In genomic region chr16:2979669-2980226, GRCh38 we compare ENCODE assay signal across 8 cellular contexts. TPM values are rescaled to one million over a fixed set of nuclear protein-coding genes. Genes with fewer than 3 reads are reported as not detected.
DNase-seq lines count a peak whose midpoint lies in the region; ATAC-seq and TF ChIP-seq lines count a peak whose summit lies in the region.

No MANE protein-coding gene starts in this region.

- peak; percentile 55 for DNase-seq in activated CD4-positive, alpha-beta T cell treated with anti-CD3 and anti-CD28 coated beads for 36 hours
- DNase-seq in activated CD4-positive, alpha-beta T cell treated with anti-CD3 and anti-CD28 coated beads for 4 hours = no peak
- DNase-seq in activated naive CD8-positive, alpha-beta T cell treated with anti-CD3 and anti-CD28 coated beads, Interleukin-2, amount 10 ng/mL, durations not matched to agents 7 days and 5 days = no peak
- DNase-seq in right lobe of liver (no peak), hypothalamus (lab: John Stamatoyannopoulos, UW) (no peak)

- H3K27ac ChIP-seq in right lobe of liver (no peak overlapping the region), urinary bladder (ENCODE audit: low read depth) (no peak overlapping the region)

- WGBS in right lobe of liver (ENCODE audit: insufficient coverage, low coverage, low lambda C conversion rate, missing lambda C conversion rate) = 3% methylated on average over 21 of the region's 43 CpGs
- 8% methylated on average over 43 of the region's 43 CpGs for WGBS in urinary bladder

- H3K4me3 ChIP-seq in right lobe of liver (peak overlapping the region; percentile 66 to 94 (median 81)), urinary bladder (ENCODE audit: low read depth, low read length) (peak overlapping the region; percentile 77)

- TF ChIP-seq CTCF in right lobe of liver (IDR thresholded peaks at IDR 0.05) = no peak

- intact Hi-C loops in activated CD4-positive, alpha-beta T cell treated with anti-CD3 and anti-CD28 coated beads for 36 hours (cut with DNase I, micrococcal nuclease) = loop anchor here (1.0 to 5.0 kb wide), 11 partner anchors 9 to 258 kb away; partner anchors contain the start of genes FLYWCH1 (in 1 of the 2), PAQR4 (in 1 of the 2), SRRM2 (in 1 of the 2) and THOC6 (in 1 of the 2)
- intact Hi-C loops in right lobe of liver (cut with DNase I) = no loop called here

- TF ChIP-seq POLR2A in right lobe of liver (IDR thresholded peaks at IDR 0.05) = no peak

- ATAC-seq in activated CD4-positive, alpha-beta T cell treated with anti-CD3 and anti-CD28 coated beads for 36 hours = peak; percentile 5
- ATAC-seq in HG03521 (IDR thresholded peaks at IDR 0.05; ENCODE audit: unreplicated experiment) = peak; percentile 15
- ATAC-seq in activated naive CD8-positive, alpha-beta T cell treated with anti-CD3 and anti-CD28 coated beads, Interleukin-2, amount 10 ng/mL, durations not matched to agents 7 days and 5 days (ENCODE audit: low read depth) = peak; percentile 6
- ATAC-seq in right lobe of liver = no peak
- ATAC-seq in HG03139 (IDR thresholded peaks at IDR 0.05; ENCODE audit: unreplicated experiment) = no peak

- H3K4me1 ChIP-seq in right lobe of liver = peaks cover 0 to 28% (median 7%) of the 10 kb centered on the region in 4 donors
- no peaks in the 10 kb centered on the region for H3K4me1 ChIP-seq in urinary bladder (ENCODE audit: insufficient read depth)

- peaks cover 29% of the 10 kb centered on the region for H3K36me3 Mint-ChIP-seq in activated CD4-positive, alpha-beta T cell treated with anti-CD3 and anti-CD28 coated beads for 36 hours (ENCODE audit: low read depth)
- no peaks in the 10 kb centered on the region for H3K36me3 Mint-ChIP-seq in activated naive CD8-positive, alpha-beta T cell treated with anti-CD3 and anti-CD28 coated beads, Interleukin-2, amount 10 ng/mL, durations not matched to agents 7 days and 5 days

- POLR2A ChIA-PET in activated CD4-positive, alpha-beta T cell treated with anti-CD3 and anti-CD28 coated beads for 36 hours (lab: Charles Lee) = interaction anchor here (0.6 to 1.2 kb wide), 2 partner anchors 8 to 111 kb away, joined by 5 read pairs; no protein-coding TSS in a partner anchor
- POLR2A ChIA-PET in activated naive CD8-positive, alpha-beta T cell treated with anti-CD3 and anti-CD28 coated beads, Interleukin-2, amount 10 ng/mL, durations not matched to agents 7 days and 5 days (lab: Charles Lee) = interaction anchor here (0.6 to 4.1 kb wide), 15 partner anchors 9 to 203 kb away, joined by 3 to 46 read pairs (median 5); partner anchors contain the start of genes ELOB, FLYWCH1, HCFC1R1 and PAQR4

- H3K4me1 Mint-ChIP-seq in activated CD4-positive, alpha-beta T cell treated with anti-CD3 and anti-CD28 coated beads for 36 hours = peaks cover 6% of the 10 kb centered on the region
- H3K4me1 Mint-ChIP-seq in activated naive CD8-positive, alpha-beta T cell treated with anti-CD3 and anti-CD28 coated beads, Interleukin-2, amount 10 ng/mL, durations not matched to agents 7 days and 5 days = peaks cover 18% of the 10 kb centered on the region

- no peaks in the 10 kb centered on the region for H3K9me3 ChIP-seq in right lobe of liver

- H3K27ac Mint-ChIP-seq in activated CD4-positive, alpha-beta T cell treated with anti-CD3 and anti-CD28 coated beads for 36 hours = peak overlapping the region; percentile 74
- peak overlapping the region; percentile 93 for H3K27ac Mint-ChIP-seq in activated naive CD8-positive, alpha-beta T cell treated with anti-CD3 and anti-CD28 coated beads, Interleukin-2, amount 10 ng/mL, durations not matched to agents 7 days and 5 days

- H3K9me3 Mint-ChIP-seq in activated CD4-positive, alpha-beta T cell treated with anti-CD3 and anti-CD28 coated beads for 36 hours (ENCODE audit: low read depth) = no peaks in the 10 kb centered on the region
- H3K9me3 Mint-ChIP-seq in activated naive CD8-positive, alpha-beta T cell treated with anti-CD3 and anti-CD28 coated beads, Interleukin-2, amount 10 ng/mL, durations not matched to agents 7 days and 5 days = no peaks in the 10 kb centered on the region

- H3K36me3 ChIP-seq in right lobe of liver (no peaks in the 10 kb centered on the region), urinary bladder (ENCODE audit: insufficient read depth) (no peaks in the 10 kb centered on the region)

- CTCF ChIA-PET in activated CD4-positive, alpha-beta T cell treated with anti-CD3 and anti-CD28 coated beads for 36 hours (lab: Charles Lee) = interaction anchor here (0.8 to 1.7 kb wide), 4 partner anchors 10 to 140 kb away, joined by 3 to 7 read pairs (median 4); no protein-coding TSS in a partner anchor

- peak overlapping the region; percentile 87 for H3K4me3 Mint-ChIP-seq in activated CD4-positive, alpha-beta T cell treated with anti-CD3 and anti-CD28 coated beads for 36 hours
- H3K4me3 Mint-ChIP-seq in activated naive CD8-positive, alpha-beta T cell treated with anti-CD3 and anti-CD28 coated beads, Interleukin-2, amount 10 ng/mL, durations not matched to agents 7 days and 5 days = peak overlapping the region; percentile 92

- H3K27me3 ChIP-seq in right lobe of liver = no peaks in the 10 kb centered on the region

- peaks cover 2% of the 10 kb centered on the region for H3K27me3 Mint-ChIP-seq in activated CD4-positive, alpha-beta T cell treated with anti-CD3 and anti-CD28 coated beads for 36 hours
- peaks cover 6% of the 10 kb centered on the region for H3K27me3 Mint-ChIP-seq in activated naive CD8-positive, alpha-beta T cell treated with anti-CD3 and anti-CD28 coated beads, Interleukin-2, amount 10 ng/mL, durations not matched to agents 7 days and 5 days

RNA-seq across cellular contexts. Expression of gene PKMYT1, which starts 0.5 kb away (rescaled TPM):
- total RNA-seq in activated CD4-positive, alpha-beta T cell treated with anti-CD3 and anti-CD28 coated beads for 36 hours = 100 to 1,000 TPM; 101 to 117 TPM
- 100 to 1,000 TPM; 106 to 116 TPM for total RNA-seq in activated naive CD8-positive, alpha-beta T cell treated with anti-CD3 and anti-CD28 coated beads, Interleukin-2, amount 10 ng/mL, durations not matched to agents 7 days and 5 days
- total RNA-seq in right lobe of liver (1 to 10 TPM in 5 of 6 experiments, under 1 TPM in 1; 0.68 to 6.5 (median 1.7) TPM), urinary bladder (2.5 TPM)
- 1.1 TPM for polyA plus RNA-seq in urinary bladder

RNA-seq across cellular contexts. Expression of gene PAQR4, which starts 10.6 kb away (rescaled TPM):
- 10 to 100 TPM; 28.7 to 31.2 TPM for total RNA-seq in activated CD4-positive, alpha-beta T cell treated with anti-CD3 and anti-CD28 coated beads for 36 hours
- total RNA-seq in activated naive CD8-positive, alpha-beta T cell treated with anti-CD3 and anti-CD28 coated beads, Interleukin-2, amount 10 ng/mL, durations not matched to agents 7 days and 5 days = 10 to 100 TPM; 40.7 to 42.4 TPM
- total RNA-seq in right lobe of liver (1 to 10 TPM in 4 of 6 experiments, under 1 TPM in 2; 0.93 to 6.1 (median 3.3) TPM), urinary bladder (4.5 TPM)
- 5.1 TPM for polyA plus RNA-seq in urinary bladder

RNA-seq across cellular contexts. Expression of gene KREMEN2, which starts 15.7 kb away (rescaled TPM):
- not detected for total RNA-seq in activated CD4-positive, alpha-beta T cell treated with anti-CD3 and anti-CD28 coated beads for 36 hours
- under 1 TPM in 1 of 2 experiments, not detected in 1; 0.36 TPM for total RNA-seq in activated naive CD8-positive, alpha-beta T cell treated with anti-CD3 and anti-CD28 coated beads, Interleukin-2, amount 10 ng/mL, durations not matched to agents 7 days and 5 days
- not detected for total RNA-seq in right lobe of liver
- 0.11 TPM for total RNA-seq in urinary bladder
- polyA plus RNA-seq in urinary bladder = not detected

RNA-seq across cellular contexts. Expression of gene CLDN9, which starts 33.0 kb away (rescaled TPM):
- not detected for total RNA-seq in activated CD4-positive, alpha-beta T cell treated with anti-CD3 and anti-CD28 coated beads for 36 hours
- not detected for total RNA-seq in activated naive CD8-positive, alpha-beta T cell treated with anti-CD3 and anti-CD28 coated beads, Interleukin-2, amount 10 ng/mL, durations not matched to agents 7 days and 5 days
- total RNA-seq in right lobe of liver (1 to 10 TPM in 2 of 6 experiments, under 1 TPM in 4; 0.25 to 1.7 (median 0.92) TPM), urinary bladder (not detected)
- polyA plus RNA-seq in urinary bladder = 0.04 TPM

RNA-seq across cellular contexts. Expression of gene CLDN6, which starts 38.2 kb away (rescaled TPM):
- not detected for total RNA-seq in activated CD4-positive, alpha-beta T cell treated with anti-CD3 and anti-CD28 coated beads for 36 hours
- total RNA-seq in activated naive CD8-positive, alpha-beta T cell treated with anti-CD3 and anti-CD28 coated beads, Interleukin-2, amount 10 ng/mL, durations not matched to agents 7 days and 5 days = not detected
- total RNA-seq in right lobe of liver = 1 to 10 TPM in 1 of 6 experiments, not detected in 5; 2.9 TPM
- not detected for total RNA-seq in urinary bladder
- polyA plus RNA-seq in urinary bladder = not detected

Comparison
In these comparisons a context has a peak if more than half of its experiments do, and no peak if none do; other contexts are left out.
1. ATAC-seq: peak in activated CD4-positive, alpha-beta T cell treated with anti-CD3 and anti-CD28 coated beads for 36 hours (single experiment), HG03521 (single experiment) and activated naive CD8-positive, alpha-beta T cell treated with anti-CD3 and anti-CD28 coated beads, Interleukin-2, amount 10 ng/mL, durations not matched to agents 7 days and 5 days (single experiment); none in right lobe of liver (0 of 4) and HG03139 (single experiment).
2. RNA of gene PKMYT1, which starts 0.5 kb away (total RNA-seq): 101 to 117 TPM in activated CD4-positive, alpha-beta T cell treated with anti-CD3 and anti-CD28 coated beads for 36 hours and 106 to 116 TPM in activated naive CD8-positive, alpha-beta T cell treated with anti-CD3 and anti-CD28 coated beads, Interleukin-2, amount 10 ng/mL, durations not matched to agents 7 days and 5 days; 2.5 TPM in urinary bladder (single experiment) and 0.68 to 6.5 TPM in right lobe of liver; every median in the first group is over 10 times any median in the second.
3. intact Hi-C loops: an anchor here in activated CD4-positive, alpha-beta T cell treated with anti-CD3 and anti-CD28 coated beads for 36 hours (1.0 to 5.0 kb wide); none called in right lobe of liver.